Comparison of ENCODE assay signal across 21 cellular contexts in the genomic region with DNA sequence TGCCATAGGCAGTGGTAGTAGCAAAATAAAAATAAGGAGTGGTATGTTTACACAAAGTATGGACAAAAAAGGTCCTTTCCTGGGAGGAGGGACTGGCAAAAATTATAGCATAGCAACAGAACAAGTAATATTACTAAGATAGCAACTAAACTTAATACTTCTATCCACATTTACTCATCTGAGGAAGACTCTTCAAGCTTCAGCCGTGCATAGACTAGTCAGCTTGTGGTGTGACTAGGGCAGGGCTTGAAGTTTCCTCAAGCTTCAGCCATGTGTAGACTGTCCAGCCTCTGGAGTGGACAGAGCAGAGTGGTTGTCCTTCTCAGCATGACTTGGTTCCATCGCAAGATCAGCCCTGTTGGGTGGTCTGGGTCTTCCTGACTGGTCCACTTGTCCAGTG.
"Had no signal": no experiment of that assay in that cellular context is flagged by ENCODE, and none has a peak within 500 bp of the region (broad histone marks: within the 10 kb centered on the region; RNA-seq: fewer than 3 reads in every experiment).

No MANE protein-coding gene starts in this region.

- H3K36me3 ChIP-seq: esophagus muscularis mucosa, gastroesophageal sphincter, heart left ventricle, SJCRH30, suprapubic skin, transverse colon, uterus had no signal

- H3K36me3 Mint-ChIP-seq: mesothelial cell of epicardium had no signal

- H3K4me3 ChIP-seq: esophagus muscularis mucosa, gastroesophageal sphincter, heart left ventricle, lung, SJCRH30, suprapubic skin, transverse colon, uterus had no signal

- H3K27me3 Mint-ChIP-seq: dendritic cell treated with granulocyte-macrophage colony-stimulating factor and Interleukin-4, amounts not matched to agents 40 ng/mL and 50 ng/mL, for 4 days had no signal

- H3K27ac Mint-ChIP-seq: dendritic cell treated with granulocyte-macrophage colony-stimulating factor and Interleukin-4, amounts not matched to agents 40 ng/mL and 50 ng/mL, for 4 days; mesothelial cell of epicardium; nephron had no signal

- H3K9me3 ChIP-seq: esophagus muscularis mucosa, gastroesophageal sphincter, heart left ventricle, SJCRH30, suprapubic skin, transverse colon, uterus had no signal

- H3K4me3 Mint-ChIP-seq: activated T-cell treated with anti-CD3 and anti-CD28 coated beads, Interleukin-2, amount 50 U/mL, for 4 hours; dendritic cell treated with granulocyte-macrophage colony-stimulating factor and Interleukin-4, amounts not matched to agents 40 ng/mL and 50 ng/mL, for 4 days; mesothelial cell of epicardium; nephron had no signal

- H3K4me1 Mint-ChIP-seq: mesothelial cell of epicardium, nephron had no signal

- H3K4me1 ChIP-seq: esophagus muscularis mucosa, gastroesophageal sphincter, heart left ventricle, SJCRH30, suprapubic skin, transverse colon, uterus had no signal

- H3K27me3 ChIP-seq: esophagus muscularis mucosa, gastroesophageal sphincter, heart left ventricle, SJCRH30, suprapubic skin, transverse colon, uterus had no signal

- H3K9me3 Mint-ChIP-seq: dendritic cell treated with granulocyte-macrophage colony-stimulating factor and Interleukin-4, amounts not matched to agents 40 ng/mL and 50 ng/mL, for 4 days; mesothelial cell of epicardium; nephron had no signal

- DNase-seq: activated CD4-positive, CD25-positive, alpha-beta regulatory T cell; activated gamma-delta T cell treated with Interleukin-2 at 50 U/mL for 16 hours; activated T-cell treated with anti-CD3 and anti-CD28 coated beads, Interleukin-2, amount 50 U/mL, for 4 hours; amniotic stem cell; effector CD8-positive, alpha-beta T cell; heart left ventricle; kidney; posterior cingulate gyrus; retina; SJCRH30; stimulated activated naive CD4-positive, alpha-beta T cell treated with Interleukin-2 at 50 U/mL for 16 hours; transverse colon; uterus had no signal

- H3K27ac ChIP-seq: esophagus muscularis mucosa, gastroesophageal sphincter, heart left ventricle, SJCRH30, suprapubic skin, transverse colon, uterus had no signal

- ATAC-seq: activated T-cell treated with anti-CD3 and anti-CD28 coated beads, Interleukin-2, amount 50 U/mL, for 4 hours; gastroesophageal sphincter; heart left ventricle; left lobe of liver had no signal
